9 cellular contexts compared by ENCODE assay signal in the genomic region with DNA sequence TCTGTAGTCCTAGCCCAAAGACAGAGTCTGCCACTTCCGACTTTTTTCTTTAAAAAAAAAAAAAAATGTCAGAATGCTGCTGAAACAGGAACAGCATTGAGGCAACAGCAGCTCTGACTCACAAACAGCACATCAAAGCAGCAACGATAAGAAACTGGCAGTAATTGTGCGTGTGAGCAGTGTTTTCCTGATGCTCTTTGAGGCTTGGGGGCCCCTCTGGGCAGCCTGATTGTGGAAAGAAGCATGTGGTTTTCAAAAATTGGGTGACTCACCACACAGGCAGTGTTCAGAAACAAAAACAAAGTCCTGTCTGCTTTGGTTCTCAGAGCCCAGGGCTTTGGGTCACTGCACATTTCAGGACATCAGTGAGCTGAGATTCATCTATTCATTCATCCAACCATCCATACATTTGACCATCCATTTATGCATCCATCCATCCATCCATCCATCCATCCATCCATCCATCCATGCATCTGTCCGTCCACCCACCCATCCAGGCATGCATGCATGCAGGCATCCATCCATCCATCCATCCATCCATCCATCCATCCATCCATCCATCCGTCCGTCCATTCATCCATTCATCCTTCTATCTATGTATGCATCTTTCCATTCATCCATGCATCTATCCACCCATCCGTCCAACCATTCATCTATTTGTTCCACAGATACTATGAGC.
DNase-seq lines count a peak whose midpoint lies in the region; ATAC-seq, FAIRE-seq and TF ChIP-seq lines count a peak whose summit lies in the region.
"Had no signal": no experiment of that assay in that cellular context is flagged by ENCODE, and none has a peak within 500 bp of the region (broad histone marks: within the 10 kb centered on the region; RNA-seq: fewer than 3 reads in every experiment).

No MANE protein-coding gene starts in this region.

- no peak overlapping the region for H3K9ac ChIP-seq in HepG2 (ENCODE audit: insufficient read depth, low read depth, low read length)

- POLR2A ChIA-PET in HepG2 (lab: Yijun Ruan, JAX), result no interaction called here

- no peaks in the 10 kb centered on the region for H3K4me1 ChIP-seq in HepG2 (ENCODE audit: insufficient read depth, low read length)
- H3K4me1 ChIP-seq: breast epithelium had no signal

- no peaks in the 10 kb centered on the region for H3K4me1 Mint-ChIP-seq in progenitor cell of endocrine pancreas (ENCODE audit: low read depth)

- H3K36me3 ChIP-seq in HepG2 (replicated peaks in 1 of 2; ENCODE audit: control insufficient read depth in 1 of 2, insufficient read depth in 2 of 2, low read length in 2 of 2), result no peaks in the 10 kb centered on the region
- H3K36me3 ChIP-seq: breast epithelium had no signal

- 4% methylated on average over 7 of the region's 7 CpGs for WGBS in HepG2 (ENCODE audit: low lambda C conversion rate)

- intact Hi-C loops in HepG2 (cut with micrococcal nuclease; ENCODE audit: unreplicated experiment), result no loop called here

- H3K9me3 ChIP-seq in HepG2 (ENCODE audit: low read length), result no peaks in the 10 kb centered on the region
- H3K9me3 ChIP-seq: breast epithelium had no signal

- TF ChIP-seq POLR2A in HepG2 (IDR thresholded peaks at IDR 0.05; ENCODE audit: insufficient read depth in 1 of 2, low read depth in 2 of 2, low read length in 2 of 2), result no peak

- H2AFZ ChIP-seq in HepG2 (ENCODE audit: low read length), result no peak overlapping the region

- no TSS peak for BruUV-seq in HepG2 (replicated peaks; lab: Mats Ljungman, UMichigan)

- no peaks in the 10 kb centered on the region for H3K9me3 Mint-ChIP-seq in progenitor cell of endocrine pancreas (ENCODE audit: low read depth)

- no peak for TF ChIP-seq EP300 in HepG2 (IDR thresholded peaks at IDR 0.05; ENCODE audit: low read depth in 2 of 2, low read length in 2 of 2)
- no peak for TF ChIP-seq EP300 in HepG2 (CRISPR knock-in tag; IDR thresholded peaks at IDR 0.05; ENCODE audit: borderline replicate concordance)

- in situ Hi-C loops in astrocyte of the cerebellum (cut with HindIII; ENCODE audit: low sequenced_read_pairs) (no loop called here), HepG2 (cut with HindIII; ENCODE audit: extremely low pct_ligation_motif_present, low pct_unique_long_range_greater_than_20kb) (no loop called here)

- peak; percentile 75 for ATAC-seq in GM18511 (IDR thresholded peaks at IDR 0.05; ENCODE audit: unreplicated experiment)
- ATAC-seq in HG03565 (IDR thresholded peaks at IDR 0.05; ENCODE audit: unreplicated experiment), result peak; percentile 76
- no peak for ATAC-seq in HepG2

- FAIRE-seq in HepG2 (lab: Jason Lieb, UNC), result no peak

- H3K27me3 Mint-ChIP-seq in progenitor cell of endocrine pancreas, result peaks cover 57% of the 10 kb centered on the region

- H4K20me1 ChIP-seq in HepG2 (ENCODE audit: insufficient read depth, low read length), result peaks cover 2% of the 10 kb centered on the region; the same call in 1 of the 2 replicates

- CTCF ChIA-PET in HepG2 (lab: Yijun Ruan, JAX; ENCODE audit: low intra/inter-chr PET ratio, low total read pairs), result no interaction called here

- H3K4me3 Mint-ChIP-seq in progenitor cell of endocrine pancreas (ENCODE audit: low read depth), result no peak overlapping the region

- no peaks in the 10 kb centered on the region for H3K79me2 ChIP-seq in HepG2 (ENCODE audit: insufficient read depth, low read length)

- H3K27ac ChIP-seq in HepG2 (ENCODE audit: extremely low read length, insufficient read depth, low read length), result no peak overlapping the region

- H3K4me3 ChIP-seq in astrocyte of the cerebellum (ENCODE audit: low read depth, low read length) (no peak overlapping the region), HepG2 (replicated peaks in 1 of 3; ENCODE audit: insufficient read depth in 1 of 3, low read depth in 2 of 3, low read length in 3 of 3) (no peak overlapping the region)
- H3K4me3 ChIP-seq: breast epithelium had no signal

- H3K27me3 ChIP-seq in HepG2 (ENCODE audit: control insufficient read depth in 1 of 2, insufficient read depth in 2 of 2, low read length in 2 of 2), result peaks cover 0 to 1% of the 10 kb centered on the region in 2 experiments; a peak in 1 of 5 replicates
- H3K27me3 ChIP-seq: breast epithelium had no signal

- no peak for TF ChIP-seq RAD21 in HepG2 (CRISPR knock-in tag; IDR thresholded peaks at IDR 0.05)

- DNase-seq in T1000 (lab: John Stamatoyannopoulos, UW) (peak; percentile 88), astrocyte of the cerebellum (ENCODE audit: low read depth) (peak; percentile 98), HepG2 (ENCODE audit: low spot score) (peak; percentile 48), progenitor cell of endocrine pancreas (ENCODE audit: low spot score, unreplicated experiment) (no peak), NCI-H1092 (lab: John Stamatoyannopoulos, UW) (no peak)
- DNase-seq in stimulated activated CD8-positive, alpha-beta memory T cell treated with anti-CD3 and anti-CD28 coated beads, Interleukin-15, amount 100 ng/mL, for 4 hours (ENCODE audit: low read depth in 2 of 2), result peak; percentile 61 to 80

- H3K27ac Mint-ChIP-seq in progenitor cell of endocrine pancreas, result no peak overlapping the region

- H3K4me2 ChIP-seq in HepG2 (ENCODE audit: low read depth, low read length), result no peak overlapping the region

- TF ChIP-seq CTCF in astrocyte of the cerebellum (IDR thresholded peaks at IDR 0.05; ENCODE audit: low read depth, low read length, missing control alignments), result no peak
- TF ChIP-seq CTCF in HepG2 (CRISPR knock-in tag; IDR thresholded peaks at IDR 0.05), result no peak
- TF ChIP-seq CTCF in progenitor cell of endocrine pancreas (IDR thresholded peaks at IDR 0.05; ENCODE audit: unreplicated experiment), result no peak

- H3K36me3 Mint-ChIP-seq in progenitor cell of endocrine pancreas (ENCODE audit: insufficient read depth), result no peaks in the 10 kb centered on the region

TF ChIP-seq in HepG2, 621 proteins besides CTCF, POLR2A, EP300 and RAD21:
- peak; percentile 48; the same call in 1 of the 2 replicates for TF ChIP-seq TCF7 (IDR thresholded peaks at IDR 0.05; ENCODE audit: low read depth)
- peak; percentile 64 for TF ChIP-seq FOSL2 (CRISPR knock-in tag; IDR thresholded peaks at IDR 0.05)
- TF ChIP-seq, protein P1, sequence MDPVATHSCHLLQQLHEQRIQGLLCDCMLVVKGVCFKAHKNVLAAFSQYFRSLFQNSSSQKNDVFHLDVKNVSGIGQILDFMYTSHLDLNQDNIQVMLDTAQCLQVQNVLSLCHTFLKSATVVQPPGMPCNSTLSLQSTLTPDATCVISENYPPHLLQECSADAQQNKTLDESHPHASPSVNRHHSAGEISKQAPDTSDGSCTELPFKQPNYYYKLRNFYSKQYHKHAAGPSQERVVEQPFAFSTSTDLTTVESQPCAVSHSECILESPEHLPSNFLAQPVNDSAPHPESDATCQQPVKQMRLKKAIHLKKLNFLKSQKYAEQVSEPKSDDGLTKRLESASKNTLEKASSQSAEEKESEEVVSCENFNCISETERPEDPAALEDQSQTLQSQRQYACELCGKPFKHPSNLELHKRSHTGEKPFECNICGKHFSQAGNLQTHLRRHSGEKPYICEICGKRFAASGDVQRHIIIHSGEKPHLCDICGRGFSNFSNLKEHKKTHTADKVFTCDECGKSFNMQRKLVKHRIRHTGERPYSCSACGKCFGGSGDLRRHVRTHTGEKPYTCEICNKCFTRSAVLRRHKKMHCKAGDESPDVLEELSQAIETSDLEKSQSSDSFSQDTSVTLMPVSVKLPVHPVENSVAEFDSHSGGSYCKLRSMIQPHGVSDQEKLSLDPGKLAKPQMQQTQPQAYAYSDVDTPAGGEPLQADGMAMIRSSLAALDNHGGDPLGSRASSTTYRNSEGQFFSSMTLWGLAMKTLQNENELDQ (CRISPR knock-in tag; IDR thresholded peaks at IDR 0.05; ENCODE audit: borderline replicate concordance), result no peak
- TF ChIP-seq FOSL1 (CRISPR knock-in tag; IDR thresholded peaks at IDR 0.05; ENCODE audit: borderline replicate concordance), result 0 out of 2 replicates have a peak, but pooled peaks have one; percentile 11

Comparison
In these comparisons a context has a peak if more than half of its experiments do, and no peak if none do; other contexts are left out.
1. DNase-seq: peak in T1000 (single experiment), astrocyte of the cerebellum (single experiment), HepG2 (single experiment) and stimulated activated CD8-positive, alpha-beta memory T cell treated with anti-CD3 and anti-CD28 coated beads, Interleukin-15, amount 100 ng/mL, for 4 hours (2 of 2); none in progenitor cell of endocrine pancreas (single experiment) and NCI-H1092 (single experiment).